Comparison of ENCODE assay signal across 9 cellular contexts in the genomic region with DNA sequence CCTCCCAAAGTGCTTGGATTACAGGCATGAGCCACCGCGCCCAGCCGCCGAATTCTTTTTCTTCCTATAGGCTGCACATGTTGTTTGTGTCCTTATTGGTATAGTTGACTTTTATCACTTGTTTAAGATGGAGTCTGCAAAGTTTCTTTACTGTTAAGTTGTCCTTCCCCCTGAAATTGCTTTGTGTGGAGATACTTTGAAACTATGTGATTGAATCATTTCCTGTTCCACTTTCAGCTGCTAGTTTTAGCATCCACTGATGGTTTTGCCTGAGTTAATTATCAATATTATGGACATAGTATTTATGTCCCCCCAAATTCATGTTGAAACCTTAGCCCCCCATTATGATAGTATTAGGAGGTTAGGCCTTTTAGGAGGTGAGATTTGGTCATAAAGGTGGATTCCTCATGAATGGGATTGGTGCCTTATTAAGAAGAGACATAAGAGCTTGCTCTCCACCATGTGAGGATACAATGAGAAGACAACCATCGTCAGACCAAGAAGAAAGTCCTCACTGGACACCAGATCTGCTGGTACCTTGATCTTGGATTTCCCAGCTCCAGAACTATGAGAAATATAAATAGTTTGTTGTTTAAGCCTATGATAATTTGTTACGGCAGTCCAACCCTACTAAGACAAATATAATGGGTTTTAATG. TPM values are rescaled to one million over a fixed set of nuclear protein-coding genes. Genes with fewer than 3 reads are reported as not detected.
DNase-seq lines count a peak whose midpoint lies in the region; ATAC-seq and TF ChIP-seq lines count a peak whose summit lies in the region.
"Had no signal": no experiment of that assay in that cellular context is flagged by ENCODE, and none has a peak within 500 bp of the region (broad histone marks: within the 10 kb centered on the region; RNA-seq: fewer than 3 reads in every experiment).

No MANE protein-coding gene starts in this region.

- H3K9ac ChIP-seq in IMR-90 (ENCODE audit: low read depth, low read length): no peak overlapping the region

- H2BK20ac ChIP-seq in IMR-90 (ENCODE audit: low read depth, low read length): no peak overlapping the region

- H2AK5ac ChIP-seq in IMR-90 (ENCODE audit: low read depth, low read length): no peak overlapping the region

- no peak overlapping the region for H2BK15ac ChIP-seq in IMR-90 (ENCODE audit: low read depth, low read length)

- CTCF ChIA-PET in IMR-90 (lab: Yijun Ruan, JAX): interaction anchor here (0.5 kb wide), 1 partner anchor 207 kb away, joined by 8 read pairs; no protein-coding TSS in a partner anchor

- H4K20me1 ChIP-seq in IMR-90 (ENCODE audit: insufficient read depth, low read length): no peaks in the 10 kb centered on the region; the same call in 1 of the 2 replicates

- no peak for TF ChIP-seq POLR2A in IMR-90 (IDR thresholded peaks at IDR 0.05; ENCODE audit: low read depth, low read length)

- POLR2A ChIA-PET in IMR-90 (lab: Charles Lee; ENCODE audit: unreplicated experiment): no interaction called here

- H3K27ac ChIP-seq in IMR-90 (ENCODE audit: insufficient read depth, low read length): no peak overlapping the region
- H3K27ac ChIP-seq: ovary had no signal

- no peak overlapping the region for H3K23ac ChIP-seq in IMR-90 (ENCODE audit: low read depth, low read length)

- no peak overlapping the region for H2BK120ac ChIP-seq in IMR-90 (ENCODE audit: low read depth, low read length)

- peaks cover 9 to 30% of the 10 kb centered on the region in 2 experiments for H3K79me1 ChIP-seq in IMR-90 (ENCODE audit: low read depth in 1 of 2, low read length in 2 of 2)

- no peaks in the 10 kb centered on the region for H3K27me3 Mint-ChIP-seq in activated T-cell treated with anti-CD3 and anti-CD28 coated beads, Interleukin-2, amount 50 U/mL, for 72 hours (ENCODE audit: low read depth)
- H3K27me3 Mint-ChIP-seq in stimulated activated naive CD8-positive, alpha-beta T cell treated with anti-CD3 and anti-CD28 coated beads, Interleukin-15, amount 100 ng/mL, for 72 hours: no peaks in the 10 kb centered on the region

- peak overlapping the region in 1 of 2 experiments; percentile 34; a peak in 1 of 4 replicates for H4K8ac ChIP-seq in IMR-90 (ENCODE audit: low read depth in 2 of 2, low read length in 2 of 2)

- dilution Hi-C loops in IMR-90 (cut with HindIII; ENCODE audit: low sequenced_read_pairs, unreplicated experiment): no loop called here

- H3K27me3 ChIP-seq in IMR-90 (ENCODE audit: control insufficient read depth, insufficient read depth, low read length) (no peaks in the 10 kb centered on the region), BE2C (no peaks in the 10 kb centered on the region)
- H3K27me3 ChIP-seq: ovary had no signal

- H3K4me1 Mint-ChIP-seq in activated T-cell treated with anti-CD3 and anti-CD28 coated beads, Interleukin-2, amount 50 U/mL, for 72 hours (ENCODE audit: low read depth): peaks cover 32% of the 10 kb centered on the region
- H3K4me1 Mint-ChIP-seq in stimulated activated naive CD8-positive, alpha-beta T cell treated with anti-CD3 and anti-CD28 coated beads, Interleukin-15, amount 100 ng/mL, for 72 hours: peaks cover 47% of the 10 kb centered on the region

- no peak overlapping the region for H3K4ac ChIP-seq in IMR-90 (ENCODE audit: low read depth, low read length)

- H3K36me3 ChIP-seq in IMR-90 (ENCODE audit: control insufficient read depth, insufficient read depth, low read length) (peaks cover 7% of the 10 kb centered on the region), BE2C (peaks cover 5% of the 10 kb centered on the region)
- H3K36me3 ChIP-seq: ovary had no signal

- TF ChIP-seq CTCF in IMR-90 (conservative IDR thresholded peaks at IDR 0.05; ENCODE audit: low read depth, low read length) (no peak), BE2C (IDR thresholded peaks at IDR 0.05; ENCODE audit: low read depth, low read length) (no peak)

- H3K9me3 ChIP-seq in IMR-90 (ENCODE audit: control insufficient read depth, insufficient read depth, low read length): no peaks in the 10 kb centered on the region
- H3K9me3 ChIP-seq in BE2C: no peaks in the 10 kb centered on the region
- H3K9me3 ChIP-seq: ovary had no signal

- no peak overlapping the region for H3K56ac ChIP-seq in IMR-90 (ENCODE audit: extremely low read depth, insufficient read depth, low read length)

- peak overlapping the region in 1 of 2 donors; percentile 53 for H3K4me3 Mint-ChIP-seq in activated T-cell treated with anti-CD3 and anti-CD28 coated beads, Interleukin-2, amount 50 U/mL, for 72 hours
- peak overlapping the region; percentile 11 to 37 for H3K4me3 Mint-ChIP-seq in stimulated activated naive CD8-positive, alpha-beta T cell treated with anti-CD3 and anti-CD28 coated beads, Interleukin-15, amount 100 ng/mL, for 72 hours

- H2BK5ac ChIP-seq in IMR-90 (ENCODE audit: low read depth, low read length, poor library complexity, severe bottlenecking): no peak overlapping the region

- WGBS in IMR-90 (ENCODE audit: extremely low coverage in 2 of 2, insufficient read length in 1 of 2), 2 experiments: no CpG with 5 or more reads among the region's 6 CpGs

- in situ Hi-C loops in IMR-90 (cut with MboI; ENCODE audit: low sequenced_read_pairs): no loop called here

- peaks cover 5% of the 10 kb centered on the region for H3K4me1 ChIP-seq in IMR-90 (ENCODE audit: control insufficient read depth, insufficient read depth, low read length)
- no peaks in the 10 kb centered on the region for H3K4me1 ChIP-seq in BE2C

- H3K4me2 ChIP-seq in IMR-90 (ENCODE audit: low read depth, low read length): no peak overlapping the region

- H3K9me3 Mint-ChIP-seq in activated T-cell treated with anti-CD3 and anti-CD28 coated beads, Interleukin-2, amount 50 U/mL, for 72 hours: peaks cover 0 to 2% of the 10 kb centered on the region in 2 donors
- H3K9me3 Mint-ChIP-seq in stimulated activated naive CD8-positive, alpha-beta T cell treated with anti-CD3 and anti-CD28 coated beads, Interleukin-15, amount 100 ng/mL, for 72 hours: no peaks in the 10 kb centered on the region

- intact Hi-C loops in IMR-90 (cut with micrococcal nuclease): no loop called here

- H4K91ac ChIP-seq in IMR-90 (ENCODE audit: insufficient read depth, low read depth, low read length): no peak overlapping the region

- no peak overlapping the region for H3K4me3 ChIP-seq in IMR-90 (ENCODE audit: insufficient read depth, low read depth, low read length)
- no peak overlapping the region for H3K4me3 ChIP-seq in BE2C (ENCODE audit: low read depth, low read length)
- H3K4me3 ChIP-seq: ovary had no signal

- peak overlapping the region; percentile 60 for H3K27ac Mint-ChIP-seq in activated T-cell treated with anti-CD3 and anti-CD28 coated beads, Interleukin-2, amount 50 U/mL, for 72 hours
- peak overlapping the region; percentile 39 to 52 for H3K27ac Mint-ChIP-seq in stimulated activated naive CD8-positive, alpha-beta T cell treated with anti-CD3 and anti-CD28 coated beads, Interleukin-15, amount 100 ng/mL, for 72 hours

- no peak for TF ChIP-seq RAD21 in IMR-90 (IDR thresholded peaks at IDR 0.05; ENCODE audit: low read length)

- H3K14ac ChIP-seq in IMR-90 (replicated peaks; ENCODE audit: low read depth, low read length): no peak overlapping the region

- peak; percentile 55 to 58 for ATAC-seq in activated T-cell treated with anti-CD3 and anti-CD28 coated beads, Interleukin-2, amount 50 U/mL, for 72 hours (replicated peaks in 1 of 2)
- ATAC-seq in HG02678 (IDR thresholded peaks at IDR 0.05; ENCODE audit: unreplicated experiment) (peak; percentile 84), IMR-90 (ENCODE audit: low read depth) (no peak; the same call in 1 of the 2 replicates)
- peak; percentile 79 for ATAC-seq in stimulated activated naive CD8-positive, alpha-beta T cell treated with anti-CD3 and anti-CD28 coated beads, Interleukin-15, amount 100 ng/mL, for 72 hours

- no peak overlapping the region for H2AK9ac ChIP-seq in IMR-90 (replicated peaks; ENCODE audit: low read depth, low read length, poor library complexity)

- peaks cover 7 to 16% of the 10 kb centered on the region in 2 donors for H3K36me3 Mint-ChIP-seq in activated T-cell treated with anti-CD3 and anti-CD28 coated beads, Interleukin-2, amount 50 U/mL, for 72 hours (ENCODE audit: insufficient read depth in 2 of 2)

- H3K18ac ChIP-seq in IMR-90 (ENCODE audit: low read depth, low read length): no peak overlapping the region; the same call in 1 of the 2 replicates

- H2AFZ ChIP-seq in IMR-90 (replicated peaks; ENCODE audit: low read length, poor library complexity): no peak overlapping the region

- peaks cover 7% of the 10 kb centered on the region for H3K9me1 ChIP-seq in IMR-90 (ENCODE audit: insufficient read depth, low read length)

- no TSS peak for BruUV-seq in IMR-90 (replicated peaks; lab: Mats Ljungman, UMichigan)

- no peak for DNase-seq in activated T-cell treated with anti-CD3 and anti-CD28 coated beads, Interleukin-2, amount 50 U/mL, for 72 hours
- DNase-seq in activated T-cell treated with anti-CD3 and anti-CD28 coated beads, Interleukin-2, amount 50 U/mL, for 48 hours: no peak
- DNase-seq in IMR-90 (peak; percentile 25), BE2C (no peak), SHP77 (lab: John Stamatoyannopoulos, UW) (no peak)
- no peak for DNase-seq in stimulated activated naive CD8-positive, alpha-beta T cell treated with anti-CD3 and anti-CD28 coated beads, Interleukin-15, amount 100 ng/mL, for 72 hours
- DNase-seq in stimulated activated naive CD4-positive, alpha-beta T cell treated with Interleukin-2 at 50 U/mL for 16 hours (lab: John Stamatoyannopoulos, UW): no peak
- DNase-seq: ovary had no signal

- no peak overlapping the region for H4K5ac ChIP-seq in IMR-90 (ENCODE audit: low read depth, low read length)

TF ChIP-seq in IMR-90, 13 proteins besides CTCF, POLR2A, EP300 and RAD21 (continues in another document):
- TF ChIP-seq RFX5 (IDR thresholded peaks at IDR 0.05; ENCODE audit: low read depth, low read length): no peak
- TF ChIP-seq CHD1 (IDR thresholded peaks at IDR 0.05; ENCODE audit: low read depth, low read length): no peak
- no peak for TF ChIP-seq RCOR1 (IDR thresholded peaks at IDR 0.05; ENCODE audit: insufficient replicate concordance, low read length)
- no peak for TF ChIP-seq MAFK (IDR thresholded peaks at IDR 0.05; ENCODE audit: low read depth, low read length)
- no peak for TF ChIP-seq BHLHE40 (IDR thresholded peaks at IDR 0.05; ENCODE audit: low read depth, low read length)

RNA-seq across cellular contexts. Expression of gene PPHLN1, which starts 34.9 kb away (rescaled TPM):
- total RNA-seq in activated T-cell treated with anti-CD3 and anti-CD28 coated beads, Interleukin-2, amount 50 U/mL, for 72 hours: 10 to 100 TPM; 56.9 to 63.1 TPM
- 50.7 and 96.9 TPM in 2 replicates for total RNA-seq in IMR-90 (2012; rRNA removed)
- 51.5 and 54.3 TPM in 2 replicates for polyA plus RNA-seq in IMR-90 (2012; rRNA removed)
- polyA plus RNA-seq in IMR-90 (2012; cell fraction: cytosol; rRNA removed): 6.7 and 14.3 TPM in 2 replicates
- 8.4 and 58.6 TPM in 2 replicates for polyA plus RNA-seq in IMR-90 (2012; cell fraction: nucleus; rRNA removed; ENCODE audit: low replicate concordance)
- 60.8 TPM for polyA plus RNA-seq in BE2C (2012; ENCODE audit: insufficient read depth, insufficient read length, low read depth)

RNA-seq across cellular contexts. Expression of gene ZCRB1, which starts 35.0 kb away (rescaled TPM):
- 100 to 1,000 TPM in 1 of 2 donors, 10 to 100 TPM in 1; 89.2 to 113 TPM for total RNA-seq in activated T-cell treated with anti-CD3 and anti-CD28 coated beads, Interleukin-2, amount 50 U/mL, for 72 hours
- total RNA-seq in IMR-90 (2012; rRNA removed): 28.1 and 33.1 TPM in 2 replicates
- polyA plus RNA-seq in IMR-90 (2012; rRNA removed): 19.7 and 29.2 TPM in 2 replicates
- polyA plus RNA-seq in IMR-90 (2012; cell fraction: cytosol; rRNA removed): 11.2 and 12.5 TPM in 2 replicates
- polyA plus RNA-seq in IMR-90 (2012; cell fraction: nucleus; rRNA removed; ENCODE audit: low replicate concordance): 5.1 and 14.3 TPM in 2 replicates
- 80.5 TPM for polyA plus RNA-seq in BE2C (2012; ENCODE audit: insufficient read depth, insufficient read length, low read depth)
